In genomic region chr5:108146222-108146621, GRCh38 we compare ENCODE assay signal across 1 cellular context.
TF ChIP-seq lines count a peak whose summit lies in the region.

No MANE protein-coding gene starts in this region.

TF ChIP-seq in WTC11, 78 proteins besides CTCF, POLR2A, EP300 and RAD21 (continued from another document):
- TF ChIP-seq GTF2I (CRISPR knock-in tag; conservative IDR thresholded peaks at IDR 0.05) (no peak), MXD4 (CRISPR knock-in tag; IDR thresholded peaks at IDR 0.05; ENCODE audit: borderline replicate concordance) (no peak), GABPB1 (CRISPR knock-in tag; IDR thresholded peaks at IDR 0.05) (no peak), CDX4 (CRISPR knock-in tag; IDR thresholded peaks at IDR 0.05; ENCODE audit: borderline replicate concordance) (no peak), ATF1 (CRISPR knock-in tag; IDR thresholded peaks at IDR 0.05) (no peak), ERG (CRISPR knock-in tag; IDR thresholded peaks at IDR 0.05) (no peak), FOXP1 (CRISPR knock-in tag; IDR thresholded peaks at IDR 0.05; ENCODE audit: borderline replicate concordance) (no peak), ZNF423 (CRISPR knock-in tag; IDR thresholded peaks at IDR 0.05) (no peak), IRF1 (CRISPR knock-in tag; IDR thresholded peaks at IDR 0.05) (no peak), GRHL2 (CRISPR knock-in tag; IDR thresholded peaks at IDR 0.05; ENCODE audit: insufficient replicate concordance, severe bottlenecking) (no peak), TP53 (CRISPR knock-in tag; IDR thresholded peaks at IDR 0.05) (no peak)
- TF ChIP-seq, protein P1, sequence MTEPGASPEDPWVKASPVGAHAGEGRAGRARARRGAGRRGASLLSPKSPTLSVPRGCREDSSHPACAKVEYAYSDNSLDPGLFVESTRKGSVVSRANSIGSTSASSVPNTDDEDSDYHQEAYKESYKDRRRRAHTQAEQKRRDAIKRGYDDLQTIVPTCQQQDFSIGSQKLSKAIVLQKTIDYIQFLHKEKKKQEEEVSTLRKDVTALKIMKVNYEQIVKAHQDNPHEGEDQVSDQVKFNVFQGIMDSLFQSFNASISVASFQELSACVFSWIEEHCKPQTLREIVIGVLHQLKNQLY (CRISPR knock-in tag; IDR thresholded peaks at IDR 0.05) = no peak
- TF ChIP-seq, protein P2, sequence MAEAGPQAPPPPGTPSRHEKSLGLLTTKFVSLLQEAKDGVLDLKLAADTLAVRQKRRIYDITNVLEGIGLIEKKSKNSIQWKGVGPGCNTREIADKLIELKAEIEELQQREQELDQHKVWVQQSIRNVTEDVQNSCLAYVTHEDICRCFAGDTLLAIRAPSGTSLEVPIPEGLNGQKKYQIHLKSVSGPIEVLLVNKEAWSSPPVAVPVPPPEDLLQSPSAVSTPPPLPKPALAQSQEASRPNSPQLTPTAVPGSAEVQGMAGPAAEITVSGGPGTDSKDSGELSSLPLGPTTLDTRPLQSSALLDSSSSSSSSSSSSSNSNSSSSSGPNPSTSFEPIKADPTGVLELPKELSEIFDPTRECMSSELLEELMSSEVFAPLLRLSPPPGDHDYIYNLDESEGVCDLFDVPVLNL (CRISPR knock-in tag; IDR thresholded peaks at IDR 0.05; ENCODE audit: borderline replicate concordance, low read depth) = no peak
- TF ChIP-seq, protein P3, sequence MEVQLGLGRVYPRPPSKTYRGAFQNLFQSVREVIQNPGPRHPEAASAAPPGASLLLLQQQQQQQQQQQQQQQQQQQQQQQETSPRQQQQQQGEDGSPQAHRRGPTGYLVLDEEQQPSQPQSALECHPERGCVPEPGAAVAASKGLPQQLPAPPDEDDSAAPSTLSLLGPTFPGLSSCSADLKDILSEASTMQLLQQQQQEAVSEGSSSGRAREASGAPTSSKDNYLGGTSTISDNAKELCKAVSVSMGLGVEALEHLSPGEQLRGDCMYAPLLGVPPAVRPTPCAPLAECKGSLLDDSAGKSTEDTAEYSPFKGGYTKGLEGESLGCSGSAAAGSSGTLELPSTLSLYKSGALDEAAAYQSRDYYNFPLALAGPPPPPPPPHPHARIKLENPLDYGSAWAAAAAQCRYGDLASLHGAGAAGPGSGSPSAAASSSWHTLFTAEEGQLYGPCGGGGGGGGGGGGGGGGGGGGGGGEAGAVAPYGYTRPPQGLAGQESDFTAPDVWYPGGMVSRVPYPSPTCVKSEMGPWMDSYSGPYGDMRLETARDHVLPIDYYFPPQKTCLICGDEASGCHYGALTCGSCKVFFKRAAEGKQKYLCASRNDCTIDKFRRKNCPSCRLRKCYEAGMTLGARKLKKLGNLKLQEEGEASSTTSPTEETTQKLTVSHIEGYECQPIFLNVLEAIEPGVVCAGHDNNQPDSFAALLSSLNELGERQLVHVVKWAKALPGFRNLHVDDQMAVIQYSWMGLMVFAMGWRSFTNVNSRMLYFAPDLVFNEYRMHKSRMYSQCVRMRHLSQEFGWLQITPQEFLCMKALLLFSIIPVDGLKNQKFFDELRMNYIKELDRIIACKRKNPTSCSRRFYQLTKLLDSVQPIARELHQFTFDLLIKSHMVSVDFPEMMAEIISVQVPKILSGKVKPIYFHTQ (CRISPR knock-in tag; IDR thresholded peaks at IDR 0.05) = no peak
